1 cellular context compared by ENCODE assay signal in genomic region chr5:133322743-133323142, GRCh38.
TF ChIP-seq lines count a peak whose summit lies in the region.

No MANE protein-coding gene starts in this region.

TF ChIP-seq in IMR-90, 13 proteins besides CTCF, POLR2A, EP300 and RAD21 (continued from another document):
- no peak for TF ChIP-seq RFX5 (IDR thresholded peaks at IDR 0.05; ENCODE audit: low read depth, low read length)
